ENCODE assay signal across 8 cellular contexts in the genomic region with DNA sequence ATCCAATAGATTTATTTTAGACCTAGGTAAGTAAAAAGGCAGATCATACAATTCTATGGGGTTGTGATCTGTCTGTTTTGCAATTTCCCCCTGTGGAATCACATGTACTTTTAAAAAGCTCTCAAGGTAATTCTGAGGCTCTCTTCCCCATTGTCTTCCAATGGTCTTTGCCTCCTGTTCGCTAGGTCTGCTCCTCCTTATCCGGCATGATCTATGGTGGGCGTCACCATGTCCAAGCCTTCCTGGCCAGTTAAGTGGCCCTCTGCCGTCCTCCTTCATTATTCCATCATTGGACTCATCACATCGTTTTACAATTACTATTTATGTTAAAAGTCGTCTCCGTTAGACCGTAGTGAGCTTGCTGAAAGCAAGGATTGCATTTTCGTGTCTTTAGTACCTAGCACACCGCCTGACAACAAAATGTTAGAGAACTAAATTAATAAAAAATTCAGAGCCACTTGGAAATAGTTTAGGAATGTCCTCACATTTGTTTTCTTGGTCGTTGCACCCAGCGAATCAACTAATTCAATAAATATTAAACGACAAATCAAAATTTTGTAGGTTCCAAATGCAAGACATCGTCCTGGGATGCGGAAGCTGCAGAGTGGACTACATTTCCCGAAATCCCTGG. TPM values are rescaled to one million over a fixed set of nuclear protein-coding genes. Genes with fewer than 3 reads are reported as not detected.
DNase-seq lines count a peak whose midpoint lies in the region; ATAC-seq and TF ChIP-seq lines count a peak whose summit lies in the region.

No MANE protein-coding gene starts in this region.

- DNase-seq in NCI-H1092 treated with DMSO at 0.1 percent for 48 hours (lab: John Stamatoyannopoulos, UW) (peak; percentile 56), NCI-H1092 (lab: John Stamatoyannopoulos, UW) (no peak), OCI-M1 (lab: John Stamatoyannopoulos, UW) (peak; percentile 93), mammary epithelial cell (peak; percentile 64), left lung (peak in 1 of 2 donors; percentile 38), thoracic aorta (ENCODE audit: low spot score) (no peak)

- H3K79me2 ChIP-seq in mammary epithelial cell (ENCODE audit: insufficient read depth, low read length), result peaks cover 33% of the 10 kb centered on the region

- TSS peak; percentile 30 for BruUV-seq in mammary epithelial cell (replicated peaks; lab: Mats Ljungman, UMichigan)

- peak overlapping the region; percentile 14 for H3K9ac ChIP-seq in mammary epithelial cell (ENCODE audit: insufficient read depth, low read length)

- peak overlapping the region; percentile 40 to 89 (median 67) for H3K4me3 ChIP-seq in mammary epithelial cell (replicated peaks in 1 of 3; ENCODE audit: insufficient read depth in 1 of 3, low read depth in 2 of 3, low read length in 3 of 3)
- H3K4me3 ChIP-seq in left lung, result peak overlapping the region; percentile 72 to 88
- H3K4me3 ChIP-seq in thoracic aorta, result peak overlapping the region; percentile 96

- H3K27me3 ChIP-seq in mammary epithelial cell (ENCODE audit: insufficient read depth, low read length), result no peaks in the 10 kb centered on the region
- H3K27me3 ChIP-seq in left lung, result no peaks in the 10 kb centered on the region
- no peaks in the 10 kb centered on the region for H3K27me3 ChIP-seq in thoracic aorta (replicated peaks; ENCODE audit: insufficient read depth)

- 8% methylated on average over 16 of the region's 16 CpGs for WGBS in mammary epithelial cell (ENCODE audit: low coverage, missing lambda C conversion rate)

- ATAC-seq in HG03045 (IDR thresholded peaks at IDR 0.05; ENCODE audit: unreplicated experiment) (peak; percentile 14), left lung (peak; percentile 37), thoracic aorta (ENCODE audit: insufficient number of reproducible peaks, low FRiP score, low read depth) (peak; percentile 0), GM18502 (IDR thresholded peaks at IDR 0.05; ENCODE audit: poor library complexity, unreplicated experiment) (no peak)

- dilution Hi-C loops in mammary epithelial cell (cut with HindIII; ENCODE audit: low sequenced_read_pairs), result no loop called here

- H3K27ac ChIP-seq in mammary epithelial cell (ENCODE audit: insufficient read depth, low read depth, low read length), result peak overlapping the region; percentile 66
- H3K27ac ChIP-seq in left lung, result peak overlapping the region; percentile 95 to 96
- peak overlapping the region in 1 of 2 donors; percentile 97 for H3K27ac ChIP-seq in thoracic aorta

- peak overlapping the region; percentile 98 for H3K4me2 ChIP-seq in mammary epithelial cell (ENCODE audit: insufficient read depth, low read depth, low read length)

- H3K9me3 ChIP-seq in mammary epithelial cell (replicated peaks; ENCODE audit: insufficient read depth, low read length), result no peaks in the 10 kb centered on the region
- no peaks in the 10 kb centered on the region for H3K9me3 ChIP-seq in left lung
- no peaks in the 10 kb centered on the region for H3K9me3 ChIP-seq in thoracic aorta

- no peaks in the 10 kb centered on the region for H3K36me3 ChIP-seq in mammary epithelial cell (ENCODE audit: insufficient read depth, low read length)
- no peaks in the 10 kb centered on the region for H3K36me3 ChIP-seq in left lung
- no peaks in the 10 kb centered on the region for H3K36me3 ChIP-seq in thoracic aorta

- in situ Hi-C loops in mammary epithelial cell (cut with MboI; ENCODE audit: low sequenced_read_pairs in 2 of 2), result loop anchor here in 1 of 2 donors (10.0 kb wide), 1 partner anchor 297 kb away; no protein-coding TSS in a partner anchor

- H4K20me1 ChIP-seq in mammary epithelial cell (ENCODE audit: insufficient read depth, low read length), result no peaks in the 10 kb centered on the region

- TF ChIP-seq CTCF in mammary epithelial cell (conservative IDR thresholded peaks at IDR 0.05 in 1 of 2, IDR thresholded peaks at IDR 0.05 in 1 of 2; ENCODE audit: extremely low read depth in 1 of 2, insufficient read depth in 1 of 2, low read depth in 1 of 2, low read length in 2 of 2) (no peak), left lung (IDR thresholded peaks at IDR 0.05) (no peak), thoracic aorta (IDR thresholded peaks at IDR 0.05) (no peak)

- H3K4me1 ChIP-seq in mammary epithelial cell (ENCODE audit: insufficient read depth, low read length) (peaks cover 5% of the 10 kb centered on the region), left lung (peaks cover 5 to 30% of the 10 kb centered on the region in 2 donors), thoracic aorta (ENCODE audit: control insufficient read depth in 1 of 2, low read depth in 2 of 2) (peaks cover 0 to 4% of the 10 kb centered on the region in 2 donors)

- CTCF ChIA-PET in mammary epithelial cell (lab: Charles Lee; ENCODE audit: low non-redundant PET), result no interaction called here

- H2AFZ ChIP-seq in mammary epithelial cell (ENCODE audit: low read depth, low read length), result peak overlapping the region; percentile 97

- intact Hi-C loops in mammary epithelial cell (cut with micrococcal nuclease) (loop anchor here (1.0 to 10.0 kb wide), 5 partner anchors 47 to 197 kb away; no protein-coding TSS in a partner anchor), left lung (cut with DNase I) (no loop called here)

RNA-seq across cellular contexts. Expression of a gene that starts 2.2 kb away (rescaled TPM):
- 10 to 100 TPM; 31.4 to 42.0 TPM for total RNA-seq in mammary epithelial cell
- polyA plus RNA-seq in mammary epithelial cell, result 19.0 TPM
- 47.1 TPM for polyA minus RNA-seq in mammary epithelial cell
- total RNA-seq in left lung, result 10 to 100 TPM; 17.0 to 27.7 TPM
- 10 to 100 TPM; 22.2 to 27.3 TPM for total RNA-seq in thoracic aorta

Comparison
In these comparisons a context has a peak if more than half of its experiments do, and no peak if none do; other contexts are left out.
1. DNase-seq: peak in NCI-H1092 treated with DMSO at 0.1 percent for 48 hours (single experiment), OCI-M1 (single experiment) and mammary epithelial cell (single experiment); none in NCI-H1092 (single experiment) and thoracic aorta (single experiment).
2. Peak in every context shown above with its lines, with median percentiles within 50 percentile points of each other: H3K4me3 ChIP-seq.